ENCODE assay signal across 27 cellular contexts in the genomic region with DNA sequence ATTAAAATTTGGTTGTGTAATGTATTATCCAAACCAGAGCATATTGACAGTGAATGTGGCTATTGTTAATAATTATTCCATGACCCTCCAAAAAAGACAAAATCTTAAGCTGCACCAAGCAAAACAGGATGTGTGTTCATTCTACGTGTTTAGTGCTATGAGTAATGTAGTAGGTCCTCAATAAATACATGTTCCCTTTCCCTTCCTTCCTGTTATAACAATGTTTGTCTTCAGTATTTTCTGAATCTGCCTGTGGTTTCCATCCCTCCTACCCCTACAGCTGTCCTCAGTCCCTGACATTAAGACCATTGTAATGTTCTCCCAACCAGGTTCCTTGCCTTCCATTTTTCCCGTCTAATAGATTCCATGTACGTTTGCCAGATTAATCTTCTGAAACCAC.
DNase-seq lines count a peak whose midpoint lies in the region; ATAC-seq, FAIRE-seq and TF ChIP-seq lines count a peak whose summit lies in the region.
"Had no signal": no experiment of that assay in that cellular context is flagged by ENCODE, and none has a peak within 500 bp of the region (broad histone marks: within the 10 kb centered on the region; RNA-seq: fewer than 3 reads in every experiment).

No MANE protein-coding gene starts in this region.

- no peak for TF ChIP-seq EP300 in suprapubic skin (IDR thresholded peaks at IDR 0.05)

- H3K27ac ChIP-seq in heart right ventricle: peak overlapping the region in 9 of 10 donors; percentile 1 to 87 (median 77)
- H3K27ac ChIP-seq in right cardiac atrium (ENCODE audit: low read length): no peak overlapping the region
- peak overlapping the region; percentile 93 for H3K27ac ChIP-seq in hepatocyte
- peak overlapping the region; percentile 62 for H3K27ac ChIP-seq in stomach smooth muscle (ENCODE audit: low read length)
- no peak overlapping the region for H3K27ac ChIP-seq in suprapubic skin
- H3K27ac ChIP-seq: HL-60, SJSA1, spleen had no signal

- H3K27me3 ChIP-seq in heart right ventricle (no peaks in the 10 kb centered on the region), right cardiac atrium (ENCODE audit: control insufficient read depth, insufficient read depth) (no peaks in the 10 kb centered on the region), bronchial epithelial cell (ENCODE audit: control insufficient read depth, insufficient read depth, low read length) (no peaks in the 10 kb centered on the region), hepatocyte (no peaks in the 10 kb centered on the region), stomach smooth muscle (ENCODE audit: control insufficient read depth in 1 of 2, insufficient read depth in 2 of 2, low read length in 2 of 2) (no peaks in the 10 kb centered on the region), suprapubic skin (no peaks in the 10 kb centered on the region)
- H3K27me3 ChIP-seq: SJSA1, spleen, tibial nerve had no signal

- no peak for DNase-seq in heart right ventricle
- DNase-seq in right cardiac atrium: no peak
- peak; percentile 45 for DNase-seq in bronchial epithelial cell (ENCODE audit: low read depth)
- no peak for DNase-seq in hepatocyte (ENCODE audit: low spot score)
- no peak for DNase-seq in suprapubic skin (ENCODE audit: low spot score in 2 of 2)
- DNase-seq: activated CD4-positive, alpha-beta T cell treated with anti-CD3 and anti-CD28 coated beads for 48 hours; amygdala; effector CD4-positive, alpha-beta T cell; GOT3; Karpas-422; NCI-H146; NCI-H2107; NCI-H748 treated with DMSO at 0.1 percent for 48 hours; spleen; stimulated activated CD4-positive, alpha-beta T cell treated with anti-CD3 and anti-CD28 coated beads, Interleukin-2, amount 100 ng/mL, for 24 hours; T-cell had no signal

- intact Hi-C loops in heart right ventricle (cut with DNase I) (loop anchor here in 5 of 10 donors (5.0 to 10.0 kb wide), 4 partner anchors 160 to 277 kb away; partner anchors contain the start of genes AIG1 (in 3 of the 5) and HIVEP2 (in 1 of the 5)), right cardiac atrium (cut with DNase I) (no loop called here)

- H3K36me3 ChIP-seq in heart right ventricle: no peaks in the 10 kb centered on the region
- peaks cover 2% of the 10 kb centered on the region for H3K36me3 ChIP-seq in bronchial epithelial cell (ENCODE audit: control insufficient read depth, insufficient read depth, low read length)
- no peaks in the 10 kb centered on the region for H3K36me3 ChIP-seq in hepatocyte (replicated peaks; ENCODE audit: insufficient read depth, low read depth)
- peaks cover 0 to 3% of the 10 kb centered on the region in 2 donors for H3K36me3 ChIP-seq in stomach smooth muscle (ENCODE audit: control insufficient read depth in 2 of 2, insufficient read depth in 2 of 2, low read length in 2 of 2)
- H3K36me3 ChIP-seq in suprapubic skin: no peaks in the 10 kb centered on the region
- H3K36me3 ChIP-seq: SJSA1, tibial nerve had no signal

- H3K79me2 ChIP-seq in hepatocyte: peaks cover 4% of the 10 kb centered on the region

- H3K4me3 ChIP-seq in heart right ventricle (no peak overlapping the region), right cardiac atrium (ENCODE audit: low read length) (no peak overlapping the region), bronchial epithelial cell (ENCODE audit: low read depth, low read length) (no peak overlapping the region), hepatocyte (no peak overlapping the region), stomach smooth muscle (ENCODE audit: low read length in 2 of 2) (no peak overlapping the region), suprapubic skin (no peak overlapping the region)
- H3K4me3 ChIP-seq: SJSA1, spleen, tibial nerve had no signal

- H3K4me2 ChIP-seq in hepatocyte: no peak overlapping the region

- no peak overlapping the region for H2AFZ ChIP-seq in hepatocyte

- no peak overlapping the region for H3K9ac ChIP-seq in stomach smooth muscle (ENCODE audit: low read length in 2 of 2)

- ATAC-seq in heart right ventricle (no peak), right cardiac atrium (no peak), HG03378 (IDR thresholded peaks at IDR 0.05; ENCODE audit: unreplicated experiment) (no peak), GM21786 (IDR thresholded peaks at IDR 0.05; ENCODE audit: unreplicated experiment) (no peak)
- ATAC-seq: activated naive CD4-positive, alpha-beta T cell treated with anti-CD3 and anti-CD28 coated beads, Interleukin-2, amount 50 U/mL, for 72 hours; T-cell had no signal

- no peak for TF ChIP-seq POLR2A in suprapubic skin (IDR thresholded peaks at IDR 0.05)

- H3K4me1 ChIP-seq in heart right ventricle (peaks cover 13 to 36% (median 34%) of the 10 kb centered on the region in 9 donors), right cardiac atrium (ENCODE audit: control insufficient read depth, insufficient read depth, low read length) (no peaks in the 10 kb centered on the region), hepatocyte (ENCODE audit: insufficient read depth) (peaks cover 12% of the 10 kb centered on the region), stomach smooth muscle (ENCODE audit: control insufficient read depth, insufficient read depth, low read length) (peaks cover 28% of the 10 kb centered on the region), suprapubic skin (peaks cover 10% of the 10 kb centered on the region)
- H3K4me1 ChIP-seq: SJSA1, spleen had no signal

- 85 to 89% methylated on average over 3 of the region's 3 CpGs for WGBS in heart right ventricle, 2 donors
- 83% methylated on average over 3 of the region's 3 CpGs for WGBS in right cardiac atrium
- WGBS in hepatocyte (ENCODE audit: low lambda C conversion rate, missing lambda C conversion rate): 96% methylated on average over 3 of the region's 3 CpGs
- 90% methylated on average over 3 of the region's 3 CpGs for WGBS in suprapubic skin

- H3K9me2 ChIP-seq in hepatocyte (replicated peaks; ENCODE audit: insufficient read depth): no peaks in the 10 kb centered on the region

- no peaks in the 10 kb centered on the region for H4K20me1 ChIP-seq in hepatocyte (ENCODE audit: insufficient read depth, poor library complexity, severe bottlenecking)

- TF ChIP-seq CTCF in heart right ventricle (IDR thresholded peaks at IDR 0.05): no peak
- TF ChIP-seq CTCF in bronchial epithelial cell (IDR thresholded peaks at IDR 0.05; ENCODE audit: insufficient read depth, low read length, severe bottlenecking): no peak
- no peak for TF ChIP-seq CTCF in hepatocyte (IDR thresholded peaks at IDR 0.05; ENCODE audit: poor library complexity)
- TF ChIP-seq CTCF in suprapubic skin (IDR thresholded peaks at IDR 0.05): no peak

- H3K9me3 ChIP-seq in heart right ventricle (no peaks in the 10 kb centered on the region), right cardiac atrium (ENCODE audit: control insufficient read depth, low read length) (no peaks in the 10 kb centered on the region), hepatocyte (ENCODE audit: low read depth) (no peaks in the 10 kb centered on the region), stomach smooth muscle (ENCODE audit: control insufficient read depth in 2 of 2, low read length in 2 of 2) (no peaks in the 10 kb centered on the region), suprapubic skin (no peaks in the 10 kb centered on the region)
- H3K9me3 ChIP-seq: SJSA1, spleen, tibial nerve had no signal

- FAIRE-seq in bronchial epithelial cell (lab: Jason Lieb, UNC): no peak
- FAIRE-seq: A204.1, colon, D721Med, frontal cortex had no signal

Comparison
In these comparisons a context has a peak if more than half of its experiments do, and no peak if none do; other contexts are left out.
1. H3K27ac ChIP-seq: peak in heart right ventricle (9 of 10), hepatocyte (single experiment) and stomach smooth muscle (single experiment); none in right cardiac atrium (single experiment) and suprapubic skin (single experiment).